38 cellular contexts compared by ENCODE assay signal in genomic region chr7:42730621-42731020, GRCh38.
"Had no signal": no experiment of that assay in that cellular context is flagged by ENCODE, and none has a peak within 500 bp of the region (broad histone marks: within the 10 kb centered on the region; RNA-seq: fewer than 3 reads in every experiment).

No MANE protein-coding gene starts in this region.

- H3K27me3 ChIP-seq: adrenal gland, ascending aorta, body of pancreas, brain microvascular endothelial cell, breast epithelium, cardiac muscle cell had no signal

- H3K4me3 ChIP-seq: adrenal gland, ascending aorta, body of pancreas, breast epithelium, cardiac muscle cell had no signal

- H3K36me3 ChIP-seq: adrenal gland, ascending aorta, brain microvascular endothelial cell, breast epithelium, cardiac muscle cell had no signal

- H3K27ac Mint-ChIP-seq: activated naive CD4-positive, alpha-beta T cell treated with anti-CD3 and anti-CD28 coated beads for 36 hours; activated naive CD4-positive, alpha-beta T cell treated with anti-CD3 and anti-CD28 coated beads, Interleukin-2, amount 10 ng/mL, durations not matched to agents 7 days and 5 days; activated naive CD4-positive, alpha-beta T cell treated with anti-CD3 and anti-CD28 coated beads, Interleukin-2, amount 50 U/mL, for 24 hours; activated naive CD4-positive, alpha-beta T cell treated with anti-CD3 and anti-CD28 coated beads, Interleukin-2, amount 50 U/mL, for 72 hours; activated naive CD8-positive, alpha-beta T cell; activated naive CD8-positive, alpha-beta T cell treated with anti-CD3 and anti-CD28 coated beads for 36 hours; activated naive CD8-positive, alpha-beta T cell treated with anti-CD3 and anti-CD28 coated beads, Interleukin-2, amount 10 ng/mL, durations not matched to agents 7 days and 5 days; activated naive CD8-positive, alpha-beta T cell treated with anti-CD3 and anti-CD28 coated beads, Interleukin-2, amount 50 U/mL, for 24 hours; activated T-cell treated with anti-CD3 and anti-CD28 coated beads, Interleukin-2, amount 50 U/mL, for 24 hours; activated T-cell treated with anti-CD3 and anti-CD28 coated beads, Interleukin-2, amount 50 U/mL, for 72 hours; activated T-helper 1 cell treated with anti-CD3 and anti-CD28 coated beads, Interleukin-12 subunit alpha, Interleukin-12 subunit beta, Interleukin-2, Interleukin-4 antibody, amounts not matched to agents 30 ng/mL and 10 ng/mL and 1 ng/mL, durations not matched to agents 14 hours and 24 hours and 36 hours; activated T-helper 17 cell treated with anti-CD3 and anti-CD28 coated beads, Interleukin-2, amount 50 U/mL, for 72 hours; activated T-helper 2 cell treated with anti-CD3 and anti-CD28 coated beads, Interferon-gamma antibody, Interleukin-2, Interleukin-4, amounts not matched to agents 10 μg/mL and 5 μg/mL and 100 μg/mL, durations not matched to agents 14 hours and 24 hours and 36 hours; brain had no signal

- H3K4me1 Mint-ChIP-seq: activated naive CD4-positive, alpha-beta T cell treated with anti-CD3 and anti-CD28 coated beads, Interleukin-2, amount 10 ng/mL, durations not matched to agents 7 days and 5 days; activated naive CD4-positive, alpha-beta T cell treated with anti-CD3 and anti-CD28 coated beads, Interleukin-2, amount 50 U/mL, for 24 hours; activated naive CD8-positive, alpha-beta T cell treated with anti-CD3 and anti-CD28 coated beads for 36 hours; activated naive CD8-positive, alpha-beta T cell treated with anti-CD3 and anti-CD28 coated beads, Interleukin-2, amount 10 ng/mL, durations not matched to agents 7 days and 5 days; activated naive CD8-positive, alpha-beta T cell treated with anti-CD3 and anti-CD28 coated beads, Interleukin-2, amount 50 U/mL, for 24 hours; activated T-helper 17 cell treated with anti-CD3 and anti-CD28 coated beads, Interleukin-2, amount 50 U/mL, for 72 hours; brain; central memory CD8-positive, alpha-beta T cell had no signal

- H3K27ac ChIP-seq: adrenal gland, ascending aorta, body of pancreas, brain microvascular endothelial cell, breast epithelium, cardiac muscle cell had no signal

- DNase-seq: activated effector memory CD4-positive, alpha-beta T cell treated with anti-CD3 and anti-CD28 coated beads, Interleukin-2, amount 50 U/mL, for 16 hours; activated effector memory CD4-positive, alpha-beta T cell treated with Interleukin-2 at 50 U/mL for 16 hours; activated gamma-delta T cell; activated gamma-delta T cell treated with Interleukin-2 at 50 U/mL for 16 hours; activated naive CD4-positive, alpha-beta T cell; activated naive CD4-positive, alpha-beta T cell treated with anti-CD3 and anti-CD28 coated beads for 36 hours; activated naive CD4-positive, alpha-beta T cell treated with anti-CD3 and anti-CD28 coated beads, Interleukin-2, amount 10 ng/mL, durations not matched to agents 7 days and 5 days; activated naive CD4-positive, alpha-beta T cell treated with anti-CD3 and anti-CD28 coated beads, Interleukin-2, amount 50 U/mL, for 16 hours; activated naive CD4-positive, alpha-beta T cell treated with Interleukin-2 at 50 U/mL for 16 hours; activated naive CD8-positive, alpha-beta T cell treated with anti-CD3 and anti-CD28 coated beads for 36 hours; activated naive CD8-positive, alpha-beta T cell treated with anti-CD3 and anti-CD28 coated beads, Interleukin-2, amount 10 ng/mL, durations not matched to agents 7 days and 5 days; activated naive CD8-positive, alpha-beta T cell treated with anti-CD3 and anti-CD28 coated beads, Interleukin-2, amount 50 U/mL, for 24 hours; activated T-cell treated with anti-CD3 and anti-CD28 coated beads for 4 hours; activated T-cell treated with anti-CD3 and anti-CD28 coated beads, Interleukin-2, amount 50 U/mL, for 1 hour; activated T-cell treated with anti-CD3 and anti-CD28 coated beads, Interleukin-2, amount 50 U/mL, for 24 hours; activated T-cell treated with anti-CD3 and anti-CD28 coated beads, Interleukin-2, amount 50 U/mL, for 4 hours; activated T-cell treated with anti-CD3 and anti-CD28 coated beads, Interleukin-2, amount 50 U/mL, for 48 hours; activated T-cell treated with anti-CD3 and anti-CD28 coated beads, Interleukin-2, amount 50 U/mL, for 72 hours; adrenal gland; amniotic stem cell; amygdala; anterior cingulate cortex; aorta; body of pancreas; brain microvascular endothelial cell; caudate nucleus; central memory CD4-positive, alpha-beta T cell had no signal

- H3K27me3 Mint-ChIP-seq: activated naive CD4-positive, alpha-beta T cell treated with anti-CD3 and anti-CD28 coated beads, Interleukin-2, amount 10 ng/mL, durations not matched to agents 7 days and 5 days; activated naive CD4-positive, alpha-beta T cell treated with anti-CD3 and anti-CD28 coated beads, Interleukin-2, amount 50 U/mL, for 24 hours; activated naive CD8-positive, alpha-beta T cell; activated naive CD8-positive, alpha-beta T cell treated with anti-CD3 and anti-CD28 coated beads, Interleukin-2, amount 10 ng/mL, durations not matched to agents 7 days and 5 days had no signal

- H3K4me3 Mint-ChIP-seq: activated naive CD4-positive, alpha-beta T cell treated with anti-CD3 and anti-CD28 coated beads for 36 hours; activated naive CD4-positive, alpha-beta T cell treated with anti-CD3 and anti-CD28 coated beads, Interleukin-2, amount 10 ng/mL, durations not matched to agents 7 days and 5 days; activated naive CD4-positive, alpha-beta T cell treated with anti-CD3 and anti-CD28 coated beads, Interleukin-2, amount 50 U/mL, for 24 hours; activated naive CD8-positive, alpha-beta T cell; activated naive CD8-positive, alpha-beta T cell treated with anti-CD3 and anti-CD28 coated beads for 36 hours; activated naive CD8-positive, alpha-beta T cell treated with anti-CD3 and anti-CD28 coated beads, Interleukin-2, amount 10 ng/mL, durations not matched to agents 7 days and 5 days; activated naive CD8-positive, alpha-beta T cell treated with anti-CD3 and anti-CD28 coated beads, Interleukin-2, amount 50 U/mL, for 24 hours; activated T-cell treated with anti-CD3 and anti-CD28 coated beads, Interleukin-2, amount 50 U/mL, for 24 hours; activated T-cell treated with anti-CD3 and anti-CD28 coated beads, Interleukin-2, amount 50 U/mL, for 4 hours; activated T-cell treated with anti-CD3 and anti-CD28 coated beads, Interleukin-2, amount 50 U/mL, for 72 hours; activated T-helper 1 cell treated with anti-CD3 and anti-CD28 coated beads, Interleukin-12 subunit alpha, Interleukin-12 subunit beta, Interleukin-2, Interleukin-4 antibody, amounts not matched to agents 30 ng/mL and 10 ng/mL and 1 ng/mL, durations not matched to agents 14 hours and 24 hours and 36 hours; activated T-helper 17 cell treated with anti-CD3 and anti-CD28 coated beads, Interleukin-2, amount 50 U/mL, for 72 hours; brain; central memory CD8-positive, alpha-beta T cell had no signal

- H3K4me1 ChIP-seq: body of pancreas, breast epithelium had no signal

- H3K9me3 ChIP-seq: adrenal gland, ascending aorta, body of pancreas had no signal

- H3K36me3 Mint-ChIP-seq: activated naive CD4-positive, alpha-beta T cell treated with anti-CD3 and anti-CD28 coated beads, Interleukin-2, amount 10 ng/mL, durations not matched to agents 7 days and 5 days; activated naive CD4-positive, alpha-beta T cell treated with anti-CD3 and anti-CD28 coated beads, Interleukin-2, amount 50 U/mL, for 24 hours; activated naive CD4-positive, alpha-beta T cell treated with anti-CD3 and anti-CD28 coated beads, Interleukin-2, amount 50 U/mL, for 72 hours; activated naive CD8-positive, alpha-beta T cell; activated naive CD8-positive, alpha-beta T cell treated with anti-CD3 and anti-CD28 coated beads for 36 hours; activated naive CD8-positive, alpha-beta T cell treated with anti-CD3 and anti-CD28 coated beads, Interleukin-2, amount 10 ng/mL, durations not matched to agents 7 days and 5 days; brain had no signal

- H3K9me3 Mint-ChIP-seq: activated naive CD4-positive, alpha-beta T cell treated with anti-CD3 and anti-CD28 coated beads for 36 hours; activated naive CD4-positive, alpha-beta T cell treated with anti-CD3 and anti-CD28 coated beads, Interleukin-2, amount 10 ng/mL, durations not matched to agents 7 days and 5 days; activated naive CD4-positive, alpha-beta T cell treated with anti-CD3 and anti-CD28 coated beads, Interleukin-2, amount 50 U/mL, for 24 hours; activated naive CD8-positive, alpha-beta T cell treated with anti-CD3 and anti-CD28 coated beads for 36 hours; activated naive CD8-positive, alpha-beta T cell treated with anti-CD3 and anti-CD28 coated beads, Interleukin-2, amount 10 ng/mL, durations not matched to agents 7 days and 5 days; activated naive CD8-positive, alpha-beta T cell treated with anti-CD3 and anti-CD28 coated beads, Interleukin-2, amount 50 U/mL, for 24 hours; activated T-cell treated with anti-CD3 and anti-CD28 coated beads, Interleukin-2, amount 50 U/mL, for 24 hours; activated T-cell treated with anti-CD3 and anti-CD28 coated beads, Interleukin-2, amount 50 U/mL, for 4 hours; activated T-helper 1 cell treated with anti-CD3 and anti-CD28 coated beads, Interleukin-12 subunit alpha, Interleukin-12 subunit beta, Interleukin-2, Interleukin-4 antibody, amounts not matched to agents 30 ng/mL and 10 ng/mL and 1 ng/mL, durations not matched to agents 14 hours and 24 hours and 36 hours; activated T-helper 17 cell treated with anti-CD3 and anti-CD28 coated beads, Interleukin-2, amount 50 U/mL, for 72 hours; activated T-helper 2 cell treated with anti-CD3 and anti-CD28 coated beads, Interferon-gamma antibody, Interleukin-2, Interleukin-4, amounts not matched to agents 10 μg/mL and 5 μg/mL and 100 μg/mL, durations not matched to agents 14 hours and 24 hours and 36 hours had no signal
